Comparison of ENCODE assay signal across 8 cellular contexts in the genomic region with DNA sequence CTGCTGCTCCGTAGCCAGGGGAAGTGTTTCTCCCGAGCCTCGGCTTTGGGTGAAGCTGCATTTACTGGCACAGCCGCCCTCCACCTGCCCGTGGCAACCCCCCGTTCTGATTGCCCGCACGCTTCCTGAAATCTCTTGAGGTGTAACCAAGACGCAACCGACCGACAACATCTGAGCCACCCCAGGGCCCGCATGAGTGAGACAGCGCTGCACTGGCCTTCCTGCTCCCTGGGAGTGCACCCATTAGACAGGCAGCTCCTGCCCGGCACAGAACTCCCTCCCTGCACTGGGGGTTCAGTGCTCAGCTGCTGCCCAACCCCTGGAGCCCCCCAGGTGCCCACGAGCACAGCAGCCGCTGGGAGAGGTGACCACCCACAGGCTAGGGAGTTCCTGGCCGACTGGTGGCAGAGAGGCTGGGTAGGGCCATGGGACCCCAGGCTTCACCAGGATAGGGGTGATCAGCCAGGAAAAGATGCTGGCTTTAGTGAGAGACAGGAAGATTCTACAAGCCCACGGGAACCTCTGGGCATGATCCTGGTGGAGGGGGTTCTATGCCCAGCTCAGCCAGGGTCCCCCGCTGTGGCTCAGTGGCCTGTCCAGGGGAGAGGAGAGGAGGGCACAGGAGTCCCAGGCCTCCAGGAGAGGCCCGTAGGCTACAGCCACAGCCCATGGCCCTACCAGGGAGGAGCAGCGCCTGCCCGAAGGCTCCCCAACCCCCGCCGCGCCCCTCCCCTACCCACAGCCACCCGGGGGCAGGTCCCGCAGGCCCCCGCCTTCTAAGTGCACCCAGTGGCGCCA. TPM values are rescaled to one million over a fixed set of nuclear protein-coding genes. Genes with fewer than 3 reads are reported as not detected.
DNase-seq lines count a peak whose midpoint lies in the region; ATAC-seq and TF ChIP-seq lines count a peak whose summit lies in the region.

No MANE protein-coding gene starts in this region.

- CTCF ChIA-PET in PC-9 (lab: Charles Lee): interaction anchor here (0.5 to 1.0 kb wide), 3 partner anchors 11 to 47 kb away, joined by 4 to 8 read pairs (median 4); no protein-coding TSS in a partner anchor

- peak overlapping the region; percentile 54 for H3K4me3 ChIP-seq in PC-9
- H3K4me3 ChIP-seq in epithelial cell of esophagus (ENCODE audit: low read length): peak overlapping the region; percentile 14

- peaks cover 52% of the 10 kb centered on the region for H3K4me1 Mint-ChIP-seq in osteocyte (ENCODE audit: unreplicated experiment)

- peak overlapping the region; percentile 87 for H3K27ac ChIP-seq in PC-9

- no peak for TF ChIP-seq CTCF in PC-9 (conservative IDR thresholded peaks at IDR 0.05)
- TF ChIP-seq CTCF in epithelial cell of esophagus (IDR thresholded peaks at IDR 0.05; ENCODE audit: insufficient read depth, low read depth, low read length, missing control alignments): no peak
- TF ChIP-seq CTCF in osteocyte (IDR thresholded peaks at IDR 0.05): no peak

- peak; percentile 15 for DNase-seq in CD1c-positive myeloid dendritic cell (ENCODE audit: extremely low spot score)
- no peak for DNase-seq in PC-9
- no peak for DNase-seq in epithelial cell of esophagus (ENCODE audit: low read depth)
- DNase-seq in osteocyte (ENCODE audit: extremely low spot score, unreplicated experiment): no peak
- DNase-seq in NCI-H510A treated with DMSO at 0.1 percent for 48 hours (lab: John Stamatoyannopoulos, UW): no peak
- DNase-seq in LoVo (ENCODE audit: low spot score): no peak
- DNase-seq in occipital lobe (lab: John Stamatoyannopoulos, UW): no peak

- H2AFZ ChIP-seq in PC-9: no peak overlapping the region

- peaks cover 9% of the 10 kb centered on the region for H3K36me3 Mint-ChIP-seq in osteocyte (ENCODE audit: unreplicated experiment)

- H3K4me2 ChIP-seq in PC-9: peak overlapping the region; percentile 87

- H3K4me1 ChIP-seq in PC-9 (replicated peaks; ENCODE audit: insufficient read depth): peaks cover 54% of the 10 kb centered on the region

- intact Hi-C loops in PC-9 (cut with micrococcal nuclease; ENCODE audit: unreplicated experiment): loop anchor here (1.0 kb wide), 3 partner anchors 11 to 33 kb away; no protein-coding TSS in a partner anchor

- POLR2A ChIA-PET in PC-9 (lab: Charles Lee; ENCODE audit: unreplicated experiment): interaction anchor here (0.6 to 1.8 kb wide), 3 partner anchors 11 to 15 kb away, joined by 12 to 27 read pairs (median 13); partner anchors contain the start of gene PLXNB2

- peaks cover 83% of the 10 kb centered on the region for H4K20me1 ChIP-seq in PC-9 (ENCODE audit: insufficient read depth)

- H3K9me2 ChIP-seq in PC-9 (ENCODE audit: insufficient read depth): no peaks in the 10 kb centered on the region

- H3K79me2 ChIP-seq in PC-9 (ENCODE audit: low read depth): peaks cover 93% of the 10 kb centered on the region

- peak overlapping the region; percentile 59 for H3K4me3 Mint-ChIP-seq in osteocyte (ENCODE audit: unreplicated experiment)

- H3K27ac Mint-ChIP-seq in osteocyte (ENCODE audit: unreplicated experiment): peak overlapping the region; percentile 79

- no peak for ATAC-seq in GM18867 (IDR thresholded peaks at IDR 0.05; ENCODE audit: unreplicated experiment)

- no peaks in the 10 kb centered on the region for H3K9me3 Mint-ChIP-seq in osteocyte (ENCODE audit: unreplicated experiment)

- H3F3A ChIP-seq in PC-9 (ENCODE audit: insufficient read depth, low read depth): peaks cover 65% of the 10 kb centered on the region

- H3K36me3 ChIP-seq in PC-9 (ENCODE audit: low read depth): peaks cover 40% of the 10 kb centered on the region; the same call in 1 of the 2 replicates

- no peaks in the 10 kb centered on the region for H3K9me3 ChIP-seq in PC-9 (ENCODE audit: insufficient read depth, low read depth)

- no peaks in the 10 kb centered on the region for H3K27me3 Mint-ChIP-seq in osteocyte (ENCODE audit: unreplicated experiment)

- no peaks in the 10 kb centered on the region for H3K27me3 ChIP-seq in PC-9 (ENCODE audit: insufficient read depth, low read depth)

- no TSS peak for BruUV-seq in PC-9 (replicated peaks; lab: Mats Ljungman, UMichigan)

RNA-seq across cellular contexts. Expression of gene PLXNB2, which starts 14.6 kb away (rescaled TPM):
- total RNA-seq in PC-9 (2021): 250 and 260 TPM in 2 replicates
- total RNA-seq in osteocyte: 347 and 362 TPM in 2 replicates
- 46.0 TPM for total RNA-seq in occipital lobe

RNA-seq across cellular contexts. Expression of gene MAPK11, which starts 22.7 kb away (rescaled TPM):
- 5.5 and 10.0 TPM in 2 replicates for total RNA-seq in PC-9 (2021)
- total RNA-seq in osteocyte: 6.4 and 6.9 TPM in 2 replicates
- total RNA-seq in occipital lobe: 21.8 TPM

RNA-seq across cellular contexts. Expression of gene MAPK12, which starts 31.4 kb away (rescaled TPM):
- total RNA-seq in PC-9 (2021) (48.5 and 61.1 TPM in 2 replicates), osteocyte (24.8 and 27.3 TPM in 2 replicates), occipital lobe (11.4 TPM)

RNA-seq across cellular contexts. Expression of gene DENND6B, which starts 34.0 kb away (rescaled TPM):
- total RNA-seq in PC-9 (2021) (12.1 and 14.3 TPM in 2 replicates), osteocyte (10.4 and 10.8 TPM in 2 replicates), occipital lobe (16.5 TPM)

RNA-seq across cellular contexts. Expression of gene HDAC10, which starts 41.8 kb away (rescaled TPM):
- total RNA-seq in PC-9 (2021): 80.5 and 101 TPM in 2 replicates
- total RNA-seq in osteocyte: 37.7 and 38.3 TPM in 2 replicates
- 19.8 TPM for total RNA-seq in occipital lobe
